In the genomic region with DNA sequence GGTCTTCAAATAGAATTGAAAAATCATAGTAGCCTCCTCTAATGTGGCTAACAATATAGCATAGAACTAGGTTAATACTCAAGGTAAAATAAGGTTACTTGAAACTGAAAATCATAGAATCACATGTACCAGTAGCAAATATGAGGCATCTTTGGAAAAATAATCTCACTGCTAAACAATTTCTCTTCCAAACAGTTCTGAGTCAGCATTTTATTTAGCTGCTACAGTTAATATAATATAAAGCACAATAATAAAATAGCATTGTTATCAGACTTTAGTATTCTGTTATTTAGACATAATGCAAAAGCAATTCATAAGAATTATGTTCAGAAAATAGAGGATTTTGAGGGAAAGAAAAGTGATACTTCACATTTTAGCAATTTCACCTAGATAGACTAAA, we compare ENCODE assay signal across 31 cellular contexts.
"Had no signal": no experiment of that assay in that cellular context is flagged by ENCODE, and none has a peak within 500 bp of the region (broad histone marks: within the 10 kb centered on the region; RNA-seq: fewer than 3 reads in every experiment).

No MANE protein-coding gene starts in this region.

- H3K27ac ChIP-seq: ascending aorta, breast epithelium, cardiac muscle cell, colonic mucosa, epithelial cell of prostate, esophagus squamous epithelium, gastroesophageal sphincter, heart right ventricle had no signal

- DNase-seq: activated CD4-positive, alpha-beta memory T cell treated with anti-CD3 and anti-CD28 coated beads for 36 hours; activated CD4-positive, alpha-beta T cell treated with anti-CD3 and anti-CD28 coated beads for 36 hours; activated CD4-positive, alpha-beta T cell treated with anti-CD3 and anti-CD28 coated beads, Interleukin-2, amount 10 ng/mL, durations not matched to agents 24 days and 14 days; activated CD4-positive, CD25-positive, alpha-beta regulatory T cell; activated CD4-positive, CD25-positive, alpha-beta regulatory T cell treated with anti-CD3 and anti-CD28 coated beads, Interleukin-2, amount 50 U/mL, for 72 hours; activated CD8-positive, alpha-beta memory T cell treated with anti-CD3 and anti-CD28 coated beads, Interleukin-2, amount 50 U/mL, for 48 hours; activated CD8-positive, alpha-beta T cell treated with anti-CD3 and anti-CD28 coated beads, Interleukin-2, amount 10 ng/mL, durations not matched to agents 7 days and 5 days; activated gamma-delta T cell; activated naive CD4-positive, alpha-beta T cell; activated naive CD4-positive, alpha-beta T cell treated with anti-CD3 and anti-CD28 coated beads, Interleukin-2, amount 10 ng/mL, durations not matched to agents 7 days and 5 days; activated naive CD8-positive, alpha-beta T cell treated with anti-CD3 and anti-CD28 coated beads, Interleukin-2, amount 10 ng/mL, durations not matched to agents 7 days and 5 days; activated T-cell treated with anti-CD3 and anti-CD28 coated beads for 4 hours; activated T-cell treated with anti-CD3 and anti-CD28 coated beads, Interleukin-2, amount 50 U/mL, for 4 hours; central memory CD4-positive, alpha-beta T cell; cerebellar nuclear complex; colonic mucosa; effector CD8-positive, alpha-beta T cell; esophagus squamous epithelium; foreskin melanocyte; heart right ventricle; T-helper 1 cell; T-helper 2 cell had no signal

- H3K4me3 ChIP-seq: ascending aorta, breast epithelium, cardiac muscle cell, colonic mucosa, esophagus squamous epithelium, gastroesophageal sphincter, heart right ventricle had no signal

- H3K4me3 Mint-ChIP-seq: activated CD4-positive, alpha-beta memory T cell treated with anti-CD3 and anti-CD28 coated beads for 36 hours; activated CD4-positive, alpha-beta T cell treated with anti-CD3 and anti-CD28 coated beads for 36 hours; activated CD4-positive, alpha-beta T cell treated with anti-CD3 and anti-CD28 coated beads, Interleukin-2, amount 10 ng/mL, durations not matched to agents 24 days and 14 days; activated CD8-positive, alpha-beta T cell treated with anti-CD3 and anti-CD28 coated beads, Interleukin-2, amount 10 ng/mL, durations not matched to agents 7 days and 5 days; activated naive CD4-positive, alpha-beta T cell treated with anti-CD3 and anti-CD28 coated beads, Interleukin-2, amount 10 ng/mL, durations not matched to agents 7 days and 5 days; activated naive CD8-positive, alpha-beta T cell treated with anti-CD3 and anti-CD28 coated beads, Interleukin-2, amount 10 ng/mL, durations not matched to agents 7 days and 5 days; activated T-cell treated with anti-CD3 and anti-CD28 coated beads, Interleukin-2, amount 50 U/mL, for 4 hours; brain had no signal

- H3K27ac Mint-ChIP-seq: activated CD4-positive, alpha-beta memory T cell treated with anti-CD3 and anti-CD28 coated beads for 36 hours; activated CD4-positive, alpha-beta T cell treated with anti-CD3 and anti-CD28 coated beads for 36 hours; activated CD8-positive, alpha-beta T cell treated with anti-CD3 and anti-CD28 coated beads, Interleukin-2, amount 10 ng/mL, durations not matched to agents 7 days and 5 days; activated naive CD4-positive, alpha-beta T cell treated with anti-CD3 and anti-CD28 coated beads, Interleukin-2, amount 10 ng/mL, durations not matched to agents 7 days and 5 days; activated naive CD4-positive, alpha-beta T cell treated with anti-CD3 and anti-CD28 coated beads, Interleukin-2, amount 50 U/mL, for 72 hours; activated naive CD8-positive, alpha-beta T cell treated with anti-CD3 and anti-CD28 coated beads, Interleukin-2, amount 10 ng/mL, durations not matched to agents 7 days and 5 days; brain had no signal

- H3K36me3 ChIP-seq: breast epithelium had no signal

- H3K4me1 ChIP-seq: ascending aorta, breast epithelium, colonic mucosa, esophagus squamous epithelium, gastroesophageal sphincter, heart right ventricle had no signal

- FAIRE-seq: endometrium, endothelial cell of umbilical vein had no signal

- ATAC-seq: activated CD4-positive, alpha-beta T cell treated with anti-CD3 and anti-CD28 coated beads for 36 hours; activated CD8-positive, alpha-beta T cell treated with anti-CD3 and anti-CD28 coated beads, Interleukin-2, amount 10 ng/mL, durations not matched to agents 7 days and 5 days; activated naive CD4-positive, alpha-beta T cell treated with anti-CD3 and anti-CD28 coated beads, Interleukin-2, amount 50 U/mL, for 72 hours; activated T-cell treated with anti-CD3 and anti-CD28 coated beads, Interleukin-2, amount 50 U/mL, for 4 hours; gastroesophageal sphincter; heart right ventricle had no signal

- H3K27me3 Mint-ChIP-seq: activated CD4-positive, alpha-beta memory T cell treated with anti-CD3 and anti-CD28 coated beads for 36 hours; activated CD4-positive, alpha-beta T cell treated with anti-CD3 and anti-CD28 coated beads for 36 hours; activated CD4-positive, alpha-beta T cell treated with anti-CD3 and anti-CD28 coated beads, Interleukin-2, amount 10 ng/mL, durations not matched to agents 24 days and 14 days; activated naive CD4-positive, alpha-beta T cell treated with anti-CD3 and anti-CD28 coated beads, Interleukin-2, amount 10 ng/mL, durations not matched to agents 7 days and 5 days; activated naive CD8-positive, alpha-beta T cell treated with anti-CD3 and anti-CD28 coated beads, Interleukin-2, amount 10 ng/mL, durations not matched to agents 7 days and 5 days; brain had no signal

- H3K27me3 ChIP-seq: ascending aorta, breast epithelium, cardiac muscle cell, colonic mucosa, esophagus squamous epithelium, gastroesophageal sphincter, heart right ventricle had no signal

- H3K9me3 ChIP-seq: ascending aorta, breast epithelium, colonic mucosa, esophagus squamous epithelium, gastroesophageal sphincter, heart right ventricle had no signal

- H3K9me3 Mint-ChIP-seq: activated CD4-positive, alpha-beta memory T cell treated with anti-CD3 and anti-CD28 coated beads for 36 hours; activated CD4-positive, alpha-beta T cell treated with anti-CD3 and anti-CD28 coated beads, Interleukin-2, amount 10 ng/mL, durations not matched to agents 24 days and 14 days; activated naive CD4-positive, alpha-beta T cell treated with anti-CD3 and anti-CD28 coated beads, Interleukin-2, amount 10 ng/mL, durations not matched to agents 7 days and 5 days; activated naive CD4-positive, alpha-beta T cell treated with anti-CD3 and anti-CD28 coated beads, Interleukin-2, amount 50 U/mL, for 72 hours; activated naive CD8-positive, alpha-beta T cell treated with anti-CD3 and anti-CD28 coated beads, Interleukin-2, amount 10 ng/mL, durations not matched to agents 7 days and 5 days; activated T-cell treated with anti-CD3 and anti-CD28 coated beads, Interleukin-2, amount 50 U/mL, for 4 hours; brain had no signal

- H3K4me1 Mint-ChIP-seq: activated naive CD4-positive, alpha-beta T cell treated with anti-CD3 and anti-CD28 coated beads, Interleukin-2, amount 10 ng/mL, durations not matched to agents 7 days and 5 days; brain had no signal
